1 cellular context compared by ENCODE assay signal in the genomic region with DNA sequence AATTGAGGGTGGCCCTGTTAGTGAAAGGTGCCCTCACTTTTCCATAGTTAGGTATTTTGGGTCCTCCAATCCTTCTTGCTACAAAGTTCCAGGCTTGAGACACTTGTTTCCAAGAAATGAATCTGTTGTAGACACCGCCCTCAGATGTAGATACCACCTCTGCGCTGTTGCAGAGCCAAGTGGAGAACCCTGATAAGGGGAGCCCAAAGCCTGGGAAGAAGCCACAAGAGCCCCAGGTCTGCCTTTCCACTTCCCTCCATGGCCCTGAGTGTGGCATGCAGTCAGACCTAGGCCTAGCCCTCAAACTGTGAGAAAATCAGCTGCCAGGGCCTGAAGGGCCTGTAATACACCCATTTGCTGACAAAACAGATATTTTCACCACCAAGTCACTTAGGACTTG.
TF ChIP-seq lines count a peak whose summit lies in the region.

No MANE protein-coding gene starts in this region.

TF ChIP-seq in K562, 482 proteins besides CTCF, POLR2A, EP300 and RAD21 (continued from another document):
- TF ChIP-seq, protein P1, sequence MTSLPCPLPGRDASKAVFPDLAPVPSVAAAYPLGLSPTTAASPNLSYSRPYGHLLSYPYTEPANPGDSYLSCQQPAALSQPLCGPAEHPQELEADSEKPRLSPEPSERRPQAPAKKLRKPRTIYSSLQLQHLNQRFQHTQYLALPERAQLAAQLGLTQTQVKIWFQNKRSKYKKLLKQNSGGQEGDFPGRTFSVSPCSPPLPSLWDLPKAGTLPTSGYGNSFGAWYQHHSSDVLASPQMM (CRISPR knock-in tag; IDR thresholded peaks at IDR 0.05), result no peak
- TF ChIP-seq KLF16 (IDR thresholded peaks at IDR 0.05), result peak; percentile 70; the same call in 1 of the 2 replicates
- TF ChIP-seq, protein P2, sequence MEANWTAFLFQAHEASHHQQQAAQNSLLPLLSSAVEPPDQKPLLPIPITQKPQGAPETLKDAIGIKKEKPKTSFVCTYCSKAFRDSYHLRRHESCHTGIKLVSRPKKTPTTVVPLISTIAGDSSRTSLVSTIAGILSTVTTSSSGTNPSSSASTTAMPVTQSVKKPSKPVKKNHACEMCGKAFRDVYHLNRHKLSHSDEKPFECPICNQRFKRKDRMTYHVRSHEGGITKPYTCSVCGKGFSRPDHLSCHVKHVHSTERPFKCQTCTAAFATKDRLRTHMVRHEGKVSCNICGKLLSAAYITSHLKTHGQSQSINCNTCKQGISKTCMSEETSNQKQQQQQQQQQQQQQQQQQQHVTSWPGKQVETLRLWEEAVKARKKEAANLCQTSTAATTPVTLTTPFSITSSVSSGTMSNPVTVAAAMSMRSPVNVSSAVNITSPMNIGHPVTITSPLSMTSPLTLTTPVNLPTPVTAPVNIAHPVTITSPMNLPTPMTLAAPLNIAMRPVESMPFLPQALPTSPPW (CRISPR knock-in tag; IDR thresholded peaks at IDR 0.05), result peak; percentile 18; the same call in 1 of the 2 replicates
- peak; percentile 92 to 95 for TF ChIP-seq KDM1A (IDR thresholded peaks at IDR 0.05)
- peak; percentile 74 for TF ChIP-seq NCOR1 (IDR thresholded peaks at IDR 0.05)
- TF ChIP-seq RBM15 (IDR thresholded peaks at IDR 0.05; ENCODE audit: insufficient read depth, low read length), result no peak
- TF ChIP-seq, protein P3, sequence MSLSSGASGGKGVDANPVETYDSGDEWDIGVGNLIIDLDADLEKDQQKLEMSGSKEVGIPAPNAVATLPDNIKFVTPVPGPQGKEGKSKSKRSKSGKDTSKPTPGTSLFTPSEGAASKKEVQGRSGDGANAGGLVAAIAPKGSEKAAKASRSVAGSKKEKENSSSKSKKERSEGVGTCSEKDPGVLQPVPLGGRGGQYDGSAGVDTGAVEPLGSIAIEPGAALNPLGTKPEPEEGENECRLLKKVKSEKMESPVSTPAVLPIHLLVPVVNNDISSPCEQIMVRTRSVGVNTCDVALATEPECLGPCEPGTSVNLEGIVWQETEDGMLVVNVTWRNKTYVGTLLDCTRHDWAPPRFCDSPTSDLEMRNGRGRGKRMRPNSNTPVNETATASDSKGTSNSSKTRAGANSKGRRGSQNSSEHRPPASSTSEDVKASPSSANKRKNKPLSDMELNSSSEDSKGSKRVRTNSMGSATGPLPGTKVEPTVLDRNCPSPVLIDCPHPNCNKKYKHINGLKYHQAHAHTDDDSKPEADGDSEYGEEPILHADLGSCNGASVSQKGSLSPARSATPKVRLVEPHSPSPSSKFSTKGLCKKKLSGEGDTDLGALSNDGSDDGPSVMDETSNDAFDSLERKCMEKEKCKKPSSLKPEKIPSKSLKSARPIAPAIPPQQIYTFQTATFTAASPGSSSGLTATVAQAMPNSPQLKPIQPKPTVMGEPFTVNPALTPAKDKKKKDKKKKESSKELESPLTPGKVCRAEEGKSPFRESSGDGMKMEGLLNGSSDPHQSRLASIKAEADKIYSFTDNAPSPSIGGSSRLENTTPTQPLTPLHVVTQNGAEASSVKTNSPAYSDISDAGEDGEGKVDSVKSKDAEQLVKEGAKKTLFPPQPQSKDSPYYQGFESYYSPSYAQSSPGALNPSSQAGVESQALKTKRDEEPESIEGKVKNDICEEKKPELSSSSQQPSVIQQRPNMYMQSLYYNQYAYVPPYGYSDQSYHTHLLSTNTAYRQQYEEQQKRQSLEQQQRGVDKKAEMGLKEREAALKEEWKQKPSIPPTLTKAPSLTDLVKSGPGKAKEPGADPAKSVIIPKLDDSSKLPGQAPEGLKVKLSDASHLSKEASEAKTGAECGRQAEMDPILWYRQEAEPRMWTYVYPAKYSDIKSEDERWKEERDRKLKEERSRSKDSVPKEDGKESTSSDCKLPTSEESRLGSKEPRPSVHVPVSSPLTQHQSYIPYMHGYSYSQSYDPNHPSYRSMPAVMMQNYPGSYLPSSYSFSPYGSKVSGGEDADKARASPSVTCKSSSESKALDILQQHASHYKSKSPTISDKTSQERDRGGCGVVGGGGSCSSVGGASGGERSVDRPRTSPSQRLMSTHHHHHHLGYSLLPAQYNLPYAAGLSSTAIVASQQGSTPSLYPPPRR (CRISPR knock-in tag; IDR thresholded peaks at IDR 0.05; ENCODE audit: borderline replicate concordance), result no peak
- TF ChIP-seq MAZ (CRISPR knock-in tag; conservative IDR thresholded peaks at IDR 0.05 in 1 of 2, IDR thresholded peaks at IDR 0.05 in 1 of 2), result 0 out of 4 replicates have a peak, but pooled peaks of 1 of the 2 experiments have one; percentile 19
- no peak for TF ChIP-seq KLF6 (CRISPR knock-in tag; IDR thresholded peaks at IDR 0.05; ENCODE audit: borderline replicate concordance)
- TF ChIP-seq, protein P4, sequence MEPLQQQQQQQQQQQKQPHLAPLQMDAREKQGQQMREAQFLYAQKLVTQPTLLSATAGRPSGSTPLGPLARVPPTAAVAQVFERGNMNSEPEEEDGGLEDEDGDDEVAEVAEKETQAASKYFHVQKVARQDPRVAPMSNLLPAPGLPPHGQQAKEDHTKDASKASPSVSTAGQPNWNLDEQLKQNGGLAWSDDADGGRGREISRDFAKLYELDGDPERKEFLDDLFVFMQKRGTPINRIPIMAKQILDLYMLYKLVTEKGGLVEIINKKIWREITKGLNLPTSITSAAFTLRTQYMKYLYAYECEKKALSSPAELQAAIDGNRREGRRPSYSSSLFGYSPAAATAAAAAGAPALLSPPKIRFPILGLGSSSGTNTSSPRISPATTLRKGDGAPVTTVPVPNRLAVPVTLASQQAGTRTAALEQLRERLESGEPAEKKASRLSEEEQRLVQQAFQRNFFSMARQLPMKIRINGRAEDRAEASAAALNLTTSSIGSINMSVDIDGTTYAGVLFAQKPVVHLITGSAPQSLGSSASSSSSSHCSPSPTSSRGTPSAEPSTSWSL (CRISPR knock-in tag; IDR thresholded peaks at IDR 0.05; ENCODE audit: borderline replicate concordance), result no peak
- TF ChIP-seq SOX6 (IDR thresholded peaks at IDR 0.05), result peak; percentile 53; the same call in 1 of the 2 replicates
- TF ChIP-seq CXXC5 (CRISPR knock-in tag; IDR thresholded peaks at IDR 0.05), result peak; percentile 87
- no peak for TF ChIP-seq ZNF766 (CRISPR knock-in tag; conservative IDR thresholded peaks at IDR 0.05)
- peak; percentile 62; the same call in 1 of the 2 replicates for TF ChIP-seq SPI1 (IDR thresholded peaks at IDR 0.05; ENCODE audit: borderline replicate concordance, low read depth, low read length)
- TF ChIP-seq ARID1B (IDR thresholded peaks at IDR 0.05), result peak; percentile 84
- peak in 1 of 2 experiments; percentile 90; a peak in 2 of 4 replicates for TF ChIP-seq HDAC1 (IDR thresholded peaks at IDR 0.05)
- TF ChIP-seq HDAC2 (IDR thresholded peaks at IDR 0.05), result peak; percentile 93
- peak; percentile 90 for TF ChIP-seq TCF3 (CRISPR knock-in tag; IDR thresholded peaks at IDR 0.05)
- TF ChIP-seq CBFA2T2 (conservative IDR thresholded peaks at IDR 0.05), result peak; percentile 70
- TF ChIP-seq, protein P5, sequence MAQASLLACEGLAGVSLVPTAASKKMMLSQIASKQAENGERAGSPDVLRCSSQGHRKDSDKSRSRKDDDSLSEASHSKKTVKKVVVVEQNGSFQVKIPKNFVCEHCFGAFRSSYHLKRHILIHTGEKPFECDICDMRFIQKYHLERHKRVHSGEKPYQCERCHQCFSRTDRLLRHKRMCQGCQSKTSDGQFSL (CRISPR knock-in tag; IDR thresholded peaks at IDR 0.05), result no peak
- TF ChIP-seq, protein P5 (tag; IDR thresholded peaks at IDR 0.05), result no peak
- TF ChIP-seq MTA2 (IDR thresholded peaks at IDR 0.05; ENCODE audit: low read depth), result peak; percentile 62
- TF ChIP-seq, protein P6, sequence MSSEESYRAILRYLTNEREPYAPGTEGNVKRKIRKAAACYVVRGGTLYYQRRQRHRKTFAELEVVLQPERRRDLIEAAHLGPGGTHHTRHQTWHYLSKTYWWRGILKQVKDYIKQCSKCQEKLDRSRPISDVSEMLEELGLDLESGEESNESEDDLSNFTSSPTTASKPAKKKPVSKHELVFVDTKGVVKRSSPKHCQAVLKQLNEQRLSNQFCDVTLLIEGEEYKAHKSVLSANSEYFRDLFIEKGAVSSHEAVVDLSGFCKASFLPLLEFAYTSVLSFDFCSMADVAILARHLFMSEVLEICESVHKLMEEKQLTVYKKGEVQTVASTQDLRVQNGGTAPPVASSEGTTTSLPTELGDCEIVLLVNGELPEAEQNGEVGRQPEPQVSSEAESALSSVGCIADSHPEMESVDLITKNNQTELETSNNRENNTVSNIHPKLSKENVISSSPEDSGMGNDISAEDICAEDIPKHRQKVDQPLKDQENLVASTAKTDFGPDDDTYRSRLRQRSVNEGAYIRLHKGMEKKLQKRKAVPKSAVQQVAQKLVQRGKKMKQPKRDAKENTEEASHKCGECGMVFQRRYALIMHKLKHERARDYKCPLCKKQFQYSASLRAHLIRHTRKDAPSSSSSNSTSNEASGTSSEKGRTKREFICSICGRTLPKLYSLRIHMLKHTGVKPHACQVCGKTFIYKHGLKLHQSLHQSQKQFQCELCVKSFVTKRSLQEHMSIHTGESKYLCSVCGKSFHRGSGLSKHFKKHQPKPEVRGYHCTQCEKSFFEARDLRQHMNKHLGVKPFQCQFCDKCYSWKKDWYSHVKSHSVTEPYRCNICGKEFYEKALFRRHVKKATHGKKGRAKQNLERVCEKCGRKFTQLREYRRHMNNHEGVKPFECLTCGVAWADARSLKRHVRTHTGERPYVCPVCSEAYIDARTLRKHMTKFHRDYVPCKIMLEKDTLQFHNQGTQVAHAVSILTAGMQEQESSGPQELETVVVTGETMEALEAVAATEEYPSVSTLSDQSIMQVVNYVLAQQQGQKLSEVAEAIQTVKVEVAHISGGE (CRISPR knock-in tag; IDR thresholded peaks at IDR 0.05), result 0 out of 6 replicates have a peak, but pooled peaks of 1 of the 3 experiments have one; percentile 29
- TF ChIP-seq FOXM1 (IDR thresholded peaks at IDR 0.05; ENCODE audit: low read depth), result no peak
- TF ChIP-seq FOXM1 (CRISPR knock-in tag; IDR thresholded peaks at IDR 0.05; ENCODE audit: low read depth), result no peak
- peak; percentile 54; the same call in 1 of the 2 replicates for TF ChIP-seq SMARCA4 (IDR thresholded peaks at IDR 0.05)
- TF ChIP-seq POLR2AphosphoS5 (IDR thresholded peaks at IDR 0.05; ENCODE audit: control insufficient read depth, insufficient read depth, low read depth, low read length), result peak; percentile 40; the same call in 1 of the 2 replicates
- no peak for TF ChIP-seq HCFC1 (IDR thresholded peaks at IDR 0.05; ENCODE audit: low read depth, low read length)
- TF ChIP-seq CBFA2T3 (IDR thresholded peaks at IDR 0.05), result peak; percentile 84
- TF ChIP-seq RCOR1 (IDR thresholded peaks at IDR 0.05; ENCODE audit: borderline replicate concordance in 1 of 2, low read depth in 2 of 2, low read length in 2 of 2), result peak; percentile 79 to 99
- TF ChIP-seq STAT5A (IDR thresholded peaks at IDR 0.05; ENCODE audit: borderline replicate concordance, low read length), result peak; percentile 86
- TF ChIP-seq ZNF507 (tag; conservative IDR thresholded peaks at IDR 0.05), result no peak
- peak; percentile 81 for TF ChIP-seq TEAD4 (IDR thresholded peaks at IDR 0.05; ENCODE audit: low read length)
- no peak for TF ChIP-seq TEAD4 (CRISPR knock-in tag; IDR thresholded peaks at IDR 0.05; ENCODE audit: borderline replicate concordance)
- no peak for TF ChIP-seq GATAD2B (IDR thresholded peaks at IDR 0.05; ENCODE audit: borderline replicate concordance)
- TF ChIP-seq, protein P7, sequence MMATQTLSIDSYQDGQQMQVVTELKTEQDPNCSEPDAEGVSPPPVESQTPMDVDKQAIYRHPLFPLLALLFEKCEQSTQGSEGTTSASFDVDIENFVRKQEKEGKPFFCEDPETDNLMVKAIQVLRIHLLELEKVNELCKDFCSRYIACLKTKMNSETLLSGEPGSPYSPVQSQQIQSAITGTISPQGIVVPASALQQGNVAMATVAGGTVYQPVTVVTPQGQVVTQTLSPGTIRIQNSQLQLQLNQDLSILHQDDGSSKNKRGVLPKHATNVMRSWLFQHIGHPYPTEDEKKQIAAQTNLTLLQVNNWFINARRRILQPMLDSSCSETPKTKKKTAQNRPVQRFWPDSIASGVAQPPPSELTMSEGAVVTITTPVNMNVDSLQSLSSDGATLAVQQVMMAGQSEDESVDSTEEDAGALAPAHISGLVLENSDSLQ (IDR thresholded peaks at IDR 0.05), result no peak
- TF ChIP-seq CTBP1 (IDR thresholded peaks at IDR 0.05; ENCODE audit: borderline replicate concordance), result peak; percentile 59; the same call in 1 of the 2 replicates
- TF ChIP-seq, protein P8, sequence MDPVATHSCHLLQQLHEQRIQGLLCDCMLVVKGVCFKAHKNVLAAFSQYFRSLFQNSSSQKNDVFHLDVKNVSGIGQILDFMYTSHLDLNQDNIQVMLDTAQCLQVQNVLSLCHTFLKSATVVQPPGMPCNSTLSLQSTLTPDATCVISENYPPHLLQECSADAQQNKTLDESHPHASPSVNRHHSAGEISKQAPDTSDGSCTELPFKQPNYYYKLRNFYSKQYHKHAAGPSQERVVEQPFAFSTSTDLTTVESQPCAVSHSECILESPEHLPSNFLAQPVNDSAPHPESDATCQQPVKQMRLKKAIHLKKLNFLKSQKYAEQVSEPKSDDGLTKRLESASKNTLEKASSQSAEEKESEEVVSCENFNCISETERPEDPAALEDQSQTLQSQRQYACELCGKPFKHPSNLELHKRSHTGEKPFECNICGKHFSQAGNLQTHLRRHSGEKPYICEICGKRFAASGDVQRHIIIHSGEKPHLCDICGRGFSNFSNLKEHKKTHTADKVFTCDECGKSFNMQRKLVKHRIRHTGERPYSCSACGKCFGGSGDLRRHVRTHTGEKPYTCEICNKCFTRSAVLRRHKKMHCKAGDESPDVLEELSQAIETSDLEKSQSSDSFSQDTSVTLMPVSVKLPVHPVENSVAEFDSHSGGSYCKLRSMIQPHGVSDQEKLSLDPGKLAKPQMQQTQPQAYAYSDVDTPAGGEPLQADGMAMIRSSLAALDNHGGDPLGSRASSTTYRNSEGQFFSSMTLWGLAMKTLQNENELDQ (CRISPR knock-in tag; IDR thresholded peaks at IDR 0.05; ENCODE audit: borderline replicate concordance), result no peak
- peak; percentile 96 for TF ChIP-seq SMAD4 (CRISPR knock-in tag; conservative IDR thresholded peaks at IDR 0.05)
- TF ChIP-seq TBL1XR1 (IDR thresholded peaks at IDR 0.05; ENCODE audit: low read length in 2 of 2), result peak in 1 of 2 experiments; percentile 59; a peak in 1 of 4 replicates
- peak; percentile 28; the same call in 1 of the 2 replicates for TF ChIP-seq DPF2 (IDR thresholded peaks at IDR 0.05)
